Comparison of ENCODE assay signal across 1 cellular context in genomic region chr2:155095613-155096012, GRCh38.
TF ChIP-seq lines count a peak whose summit lies in the region.

No MANE protein-coding gene starts in this region.

TF ChIP-seq in GM12878, 131 proteins besides CTCF, POLR2A, EP300 and RAD21 (continued from another document):
- TF ChIP-seq E4F1 (IDR thresholded peaks at IDR 0.05; ENCODE audit: borderline replicate concordance, partially characterized antibody): no peak
- TF ChIP-seq TAF1 (IDR thresholded peaks at IDR 0.05; ENCODE audit: borderline replicate concordance, low read depth, low read length): no peak
- no peak for TF ChIP-seq E2F8 (IDR thresholded peaks at IDR 0.05; ENCODE audit: low read depth, partially characterized antibody)
TF ChIP-seq in GM12878: peak in this region for 0.
